Comparison of ENCODE assay signal across 8 cellular contexts in genomic region chr12:53048033-53048779, GRCh38. TPM values are rescaled to one million over a fixed set of nuclear protein-coding genes. Genes with fewer than 3 reads are reported as not detected.
A peak's percentile ranks its signal among the peaks of the same experiment; 100 is the strongest.
DNase-seq lines count a peak whose midpoint lies in the region; ATAC-seq and TF ChIP-seq lines count a peak whose summit lies in the region.

No MANE protein-coding gene starts in this region.

- DNase-seq in DMS79 treated with DMSO at 0.1 percent for 48 hours (lab: John Stamatoyannopoulos, UW) (peak; percentile 25), DMS79 (lab: John Stamatoyannopoulos, UW) (no peak), NCI-H460 (ENCODE audit: extremely low read depth, low read depth) (peak; percentile 66), cerebellar nuclear complex (lab: John Stamatoyannopoulos, UW) (peak; percentile 49 to 55), substantia nigra (lab: John Stamatoyannopoulos, UW) (peak in 45 of 49 donors; percentile 25 to 88 (median 63)), NCI-H187 (lab: John Stamatoyannopoulos, UW) (no peak), omental fat pad (ENCODE audit: low spot score) (no peak)

- TF ChIP-seq RAD21 in liver (IDR thresholded peaks at IDR 0.05), result peak; percentile 36 to 39

- peaks cover 15 to 59% (median 44%) of the 10 kb centered on the region in 4 donors for H3K4me1 ChIP-seq in liver (ENCODE audit: control insufficient read depth in 4 of 4, insufficient read depth in 4 of 4, low read length in 3 of 4)

- no peaks in the 10 kb centered on the region for H3K27me3 ChIP-seq in liver (ENCODE audit: control insufficient read depth in 4 of 4, insufficient read depth in 4 of 4, low read length in 3 of 4)

- peak overlapping the region; percentile 22 to 94 (median 80) for H3K4me3 ChIP-seq in liver (ENCODE audit: low read depth in 1 of 3, low read length in 3 of 3)

- H3K36me3 ChIP-seq in liver (ENCODE audit: control insufficient read depth in 4 of 4, insufficient read depth in 3 of 4, low read depth in 1 of 4, low read length in 3 of 4), result no peaks in the 10 kb centered on the region

- TF ChIP-seq CTCF in liver (IDR thresholded peaks at IDR 0.05; ENCODE audit: low read depth, low read length, missing input control), result no peak
- no peak for TF ChIP-seq CTCF in omental fat pad (IDR thresholded peaks at IDR 0.05)

- ATAC-seq in omental fat pad (ENCODE audit: low FRiP score), result no peak

- 17% methylated on average over 10 of the region's 10 CpGs for WGBS in liver

- H3K9me3 ChIP-seq in liver (ENCODE audit: control insufficient read depth in 4 of 4, low read length in 3 of 4), result no peaks in the 10 kb centered on the region

- peak overlapping the region; percentile 61 to 68 for H3K9ac ChIP-seq in liver (ENCODE audit: low read depth in 1 of 2, low read length in 2 of 2)

- peak overlapping the region; percentile 94 to 98 for H3K27ac ChIP-seq in liver (ENCODE audit: low read depth in 1 of 2, low read length in 2 of 2)
- peak overlapping the region; percentile 99 for H3K27ac ChIP-seq in substantia nigra (ENCODE audit: low read depth, low read length, poor library complexity, severe bottlenecking)

TF ChIP-seq in liver, 16 proteins besides CTCF, POLR2A, EP300 and RAD21:
- TF ChIP-seq MAX (IDR thresholded peaks at IDR 0.05), result peak; percentile 38
- no peak for TF ChIP-seq EGR1 (IDR thresholded peaks at IDR 0.05; ENCODE audit: low read depth in 2 of 2)
- TF ChIP-seq SP1 (IDR thresholded peaks at IDR 0.05), result peak; percentile 6
- peak; percentile 13 to 29 for TF ChIP-seq HNF4A (conservative IDR thresholded peaks at IDR 0.05)

RNA-seq across cellular contexts. Expression of gene TNS2, which starts 1.7 kb away (rescaled TPM):
- total RNA-seq in NCI-H460 (2014; rRNA removed; shearing (Covaris generic)), result 12.1 and 16.9 TPM in 2 replicates
- polyA plus RNA-seq in NCI-H460 (2014; cell fraction: nucleus; rRNA removed), result 76.3 TPM in 2 replicates
- 10 to 100 TPM; 11.7 to 94.0 TPM for total RNA-seq in liver
- 10 to 100 TPM; 44.7 to 47.2 TPM for polyA plus RNA-seq in liver
- total RNA-seq in omental fat pad, result 100 to 1,000 TPM in 3 of 4 donors, 10 to 100 TPM in 1; 97.7 to 444 (median 154) TPM

RNA-seq across cellular contexts. Expression of gene SPRYD3, which starts 31.0 kb away (rescaled TPM):
- total RNA-seq in NCI-H460 (2014; rRNA removed; shearing (Covaris generic)), result 24.4 and 28.5 TPM in 2 replicates
- polyA plus RNA-seq in NCI-H460 (2014; cell fraction: nucleus; rRNA removed), result 13.7 and 25.6 TPM in 2 replicates
- total RNA-seq in liver (10 to 100 TPM in 1 of 2 donors, 1 to 10 TPM in 1; 6.0 to 15.2 TPM), omental fat pad (10 to 100 TPM; 31.5 to 42.3 (median 36.3) TPM)
- polyA plus RNA-seq in liver, result 10 to 100 TPM; 11.3 to 20.3 TPM

RNA-seq across cellular contexts. Expression of gene EIF4B, which starts 42.0 kb away (rescaled TPM):
- total RNA-seq in NCI-H460 (2014; rRNA removed; shearing (Covaris generic)), result 827 and 879 TPM in 2 replicates
- polyA plus RNA-seq in NCI-H460 (2014; cell fraction: nucleus; rRNA removed), result 343 and 434 TPM in 2 replicates
- 100 to 1,000 TPM; 264 to 273 TPM for total RNA-seq in liver
- polyA plus RNA-seq in liver, result 10 to 100 TPM; 32.1 to 73.2 TPM
- 100 to 1,000 TPM; 449 to 633 (median 553) TPM for total RNA-seq in omental fat pad

RNA-seq across cellular contexts. Expression of gene IGFBP6, which starts 49.3 kb away (rescaled TPM):
- total RNA-seq in NCI-H460 (2014; rRNA removed; shearing (Covaris generic)), result 53.1 and 54.9 TPM in 2 replicates
- polyA plus RNA-seq in NCI-H460 (2014; cell fraction: nucleus; rRNA removed), result 35.8 and 72.1 TPM in 2 replicates
- total RNA-seq in liver, result 10 to 100 TPM in 1 of 2 donors, 1 to 10 TPM in 1; 1.6 to 13.6 TPM
- 10 to 100 TPM; 10.5 to 17.6 TPM for polyA plus RNA-seq in liver
- total RNA-seq in omental fat pad, result 100 to 1,000 TPM; 246 to 902 (median 719) TPM

RNA-seq across cellular contexts. Expression of gene SOAT2, which starts 55.1 kb away (rescaled TPM):
- total RNA-seq in NCI-H460 (2014; rRNA removed; shearing (Covaris generic)), result not detected in 2 replicates
- polyA plus RNA-seq in NCI-H460 (2014; cell fraction: nucleus; rRNA removed), result not detected in 2 replicates
- total RNA-seq in liver, result 1 to 10 TPM in 1 of 2 donors, under 1 TPM in 1; 0.92 to 9.4 TPM
- polyA plus RNA-seq in liver, result 1 to 10 TPM in 1 of 2 donors, under 1 TPM in 1; 0.48 to 1.6 TPM
- not detected for total RNA-seq in omental fat pad

Comparison
In these comparisons a context has a peak if more than half of its experiments do, and no peak if none do; other contexts are left out.
1. DNase-seq: peak in DMS79 treated with DMSO at 0.1 percent for 48 hours (single experiment), NCI-H460 (single experiment), cerebellar nuclear complex (2 of 2) and substantia nigra (45 of 49); none in DMS79 (single experiment), NCI-H187 (0 of 2) and omental fat pad (single experiment).